8 cellular contexts compared by ENCODE assay signal in genomic region chr22:30396871-30397655, GRCh38. TPM values are rescaled to one million over a fixed set of nuclear protein-coding genes. Genes with fewer than 3 reads are reported as not detected.
DNase-seq lines count a peak whose midpoint lies in the region; ATAC-seq, FAIRE-seq and TF ChIP-seq lines count a peak whose summit lies in the region.

Gene SEC14L2, plus strand, starts transcription at chr22:30397018. Its CDS starts 99 bp downstream, at chr22:30397117.

- H3K27me3 ChIP-seq in colonic mucosa: peaks cover 10% of the 10 kb centered on the region
- H3K27me3 ChIP-seq in layer of hippocampus (ENCODE audit: control insufficient read depth, insufficient read depth, low read length): no peaks in the 10 kb centered on the region

- ATAC-seq in HG03460 (IDR thresholded peaks at IDR 0.05; ENCODE audit: unreplicated experiment): no peak

- H3K27ac ChIP-seq in colonic mucosa (no peak within 1 kb of the TSS), layer of hippocampus (ENCODE audit: low read depth, low read length) (peak within 1 kb of the TSS; percentile 83)

- no peaks in the 10 kb centered on the region for H3K36me3 ChIP-seq in colonic mucosa

- intact Hi-C loops in colonic mucosa (cut with DNase I): no loop called here

- peak within 1 kb of the TSS; percentile 3 to 50 for H3K9ac ChIP-seq in colonic mucosa (ENCODE audit: low read depth in 2 of 2, low read length in 2 of 2)

- TF ChIP-seq CTCF in colonic mucosa (IDR thresholded peaks at IDR 0.05): no peak
- TF ChIP-seq CTCF in D721Med (IDR thresholded peaks at IDR 0.05; ENCODE audit: insufficient read depth, missing control alignments): no peak

- H3K4me3 ChIP-seq in colonic mucosa: peak within 1 kb of the TSS; percentile 71

- H3K9me3 ChIP-seq in colonic mucosa: no peaks in the 10 kb centered on the region

- peaks cover 9% of the 10 kb centered on the region for H3K4me1 ChIP-seq in colonic mucosa

- DNase-seq in EH (ENCODE audit: low read depth) (peak; percentile 67), NCI-H1105 treated with DMSO at 0.1 percent for 48 hours (lab: John Stamatoyannopoulos, UW) (peak; percentile 52), colonic mucosa (peak; percentile 86), D721Med (ENCODE audit: insufficient read length, low spot score) (no peak)
- DNase-seq in activated CD4-positive, alpha-beta T cell treated with anti-CD3 and anti-CD28 coated beads, Interleukin-2, amount 50 U/mL, for 1 hour: peak; percentile 60
- DNase-seq in stimulated activated CD4-positive, alpha-beta T cell treated with anti-CD3 and anti-CD28 coated beads, Interleukin-15, amount 100 ng/mL, for 24 hours: peak; percentile 86

- no peak for FAIRE-seq in D721Med (lab: Jason Lieb, UNC)

RNA-seq across cellular contexts. Expression of gene SEC14L2, which starts in this region (rescaled TPM):
- 10 to 100 TPM in 1 of 2 donors, 1 to 10 TPM in 1; 2.0 to 10.3 TPM for total RNA-seq in colonic mucosa
